1 cellular context compared by ENCODE assay signal in the genomic region with DNA sequence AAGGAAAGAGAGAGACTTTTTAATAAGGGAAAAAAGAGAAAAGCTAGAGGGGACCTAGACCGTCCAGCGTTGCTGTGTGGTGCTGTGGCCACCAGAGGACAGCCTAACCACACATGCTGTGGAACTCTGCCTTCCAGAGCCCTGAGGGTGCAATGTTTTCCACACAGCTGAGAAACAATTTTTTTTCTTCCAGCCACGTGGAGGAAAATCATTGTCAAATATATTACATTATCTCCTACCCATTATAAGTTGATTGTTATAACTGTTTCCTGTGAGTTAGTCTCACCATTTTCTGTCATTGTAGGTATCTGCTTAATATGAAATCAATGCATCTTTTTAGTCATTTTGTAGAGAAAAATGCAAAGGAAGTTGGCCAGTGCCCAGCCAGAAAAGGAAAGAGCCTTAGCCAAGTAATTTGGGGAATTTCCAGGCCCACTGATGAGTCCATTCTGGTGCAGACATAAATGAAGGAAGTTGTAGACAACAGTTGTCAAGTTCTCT.
TF ChIP-seq lines count a peak whose summit lies in the region.

No MANE protein-coding gene starts in this region.

TF ChIP-seq in HepG2, 621 proteins besides CTCF, POLR2A, EP300 and RAD21 (continued from another document and continues in another):
- TF ChIP-seq, protein P1, sequence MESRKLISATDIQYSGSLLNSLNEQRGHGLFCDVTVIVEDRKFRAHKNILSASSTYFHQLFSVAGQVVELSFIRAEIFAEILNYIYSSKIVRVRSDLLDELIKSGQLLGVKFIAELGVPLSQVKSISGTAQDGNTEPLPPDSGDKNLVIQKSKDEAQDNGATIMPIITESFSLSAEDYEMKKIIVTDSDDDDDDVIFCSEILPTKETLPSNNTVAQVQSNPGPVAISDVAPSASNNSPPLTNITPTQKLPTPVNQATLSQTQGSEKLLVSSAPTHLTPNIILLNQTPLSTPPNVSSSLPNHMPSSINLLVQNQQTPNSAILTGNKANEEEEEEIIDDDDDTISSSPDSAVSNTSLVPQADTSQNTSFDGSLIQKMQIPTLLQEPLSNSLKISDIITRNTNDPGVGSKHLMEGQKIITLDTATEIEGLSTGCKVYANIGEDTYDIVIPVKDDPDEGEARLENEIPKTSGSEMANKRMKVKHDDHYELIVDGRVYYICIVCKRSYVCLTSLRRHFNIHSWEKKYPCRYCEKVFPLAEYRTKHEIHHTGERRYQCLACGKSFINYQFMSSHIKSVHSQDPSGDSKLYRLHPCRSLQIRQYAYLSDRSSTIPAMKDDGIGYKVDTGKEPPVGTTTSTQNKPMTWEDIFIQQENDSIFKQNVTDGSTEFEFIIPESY (CRISPR knock-in tag; IDR thresholded peaks at IDR 0.05) = no peak
- TF ChIP-seq RFX5 (IDR thresholded peaks at IDR 0.05; ENCODE audit: low read depth, low read length) (no peak), ZKSCAN8 (CRISPR knock-in tag; IDR thresholded peaks at IDR 0.05; ENCODE audit: borderline replicate concordance) (no peak), NFIB (CRISPR knock-in tag; IDR thresholded peaks at IDR 0.05; ENCODE audit: borderline replicate concordance) (no peak), SMC3 (IDR thresholded peaks at IDR 0.05; ENCODE audit: low read length) (peak; percentile 98), ATF7-NPFF (CRISPR knock-in tag; IDR thresholded peaks at IDR 0.05; ENCODE audit: low read depth) (no peak), PAX8 (CRISPR knock-in tag; IDR thresholded peaks at IDR 0.05; ENCODE audit: borderline replicate concordance) (no peak), ZNF296 (CRISPR knock-in tag; conservative IDR thresholded peaks at IDR 0.05) (no peak), ZNF235 (CRISPR knock-in tag; IDR thresholded peaks at IDR 0.05; ENCODE audit: borderline replicate concordance) (no peak), ZNF614 (CRISPR knock-in tag; IDR thresholded peaks at IDR 0.05; ENCODE audit: borderline replicate concordance) (no peak), CBX2 (IDR thresholded peaks at IDR 0.05; ENCODE audit: low read depth, low read length) (no peak), CBX2 (CRISPR knock-in tag; IDR thresholded peaks at IDR 0.05; ENCODE audit: low read depth) (no peak), ATM (IDR thresholded peaks at IDR 0.05; ENCODE audit: borderline replicate concordance) (no peak), MLLT10 (CRISPR knock-in tag; IDR thresholded peaks at IDR 0.05) (no peak), EED (CRISPR knock-in tag; IDR thresholded peaks at IDR 0.05) (no peak), RFXAP (CRISPR knock-in tag; IDR thresholded peaks at IDR 0.05; ENCODE audit: borderline replicate concordance) (no peak), ZNF510 (CRISPR knock-in tag; IDR thresholded peaks at IDR 0.05; ENCODE audit: low read depth) (no peak), ZNF331 (CRISPR knock-in tag; IDR thresholded peaks at IDR 0.05) (peak; percentile 35; the same call in 1 of the 2 replicates), ZNF549 (CRISPR knock-in tag; IDR thresholded peaks at IDR 0.05) (no peak), SMAD3 (CRISPR knock-in tag; IDR thresholded peaks at IDR 0.05) (0 out of 2 replicates have a peak, but pooled peaks have one; percentile 54), NFIC (IDR thresholded peaks at IDR 0.05; ENCODE audit: low read length) (no peak), ZNF367 (CRISPR knock-in tag; IDR thresholded peaks at IDR 0.05; ENCODE audit: borderline replicate concordance) (no peak), ZBTB7B (CRISPR knock-in tag; IDR thresholded peaks at IDR 0.05) (no peak), ZNF577 (CRISPR knock-in tag; IDR thresholded peaks at IDR 0.05; ENCODE audit: borderline replicate concordance, low read depth) (no peak), CBX1 (IDR thresholded peaks at IDR 0.05; ENCODE audit: low read depth) (no peak), NR2C2 (CRISPR knock-in tag; IDR thresholded peaks at IDR 0.05; ENCODE audit: borderline replicate concordance) (no peak), ZNF180 (CRISPR knock-in tag; IDR thresholded peaks at IDR 0.05; ENCODE audit: borderline replicate concordance, low read depth) (no peak), TCF7 (IDR thresholded peaks at IDR 0.05; ENCODE audit: low read depth) (no peak), DNMT3B (CRISPR knock-in tag; conservative IDR thresholded peaks at IDR 0.05) (no peak), ZNF256 (CRISPR knock-in tag; conservative IDR thresholded peaks at IDR 0.05) (no peak), PITX1 (CRISPR knock-in tag; IDR thresholded peaks at IDR 0.05) (no peak), ZNF160 (CRISPR knock-in tag; IDR thresholded peaks at IDR 0.05) (no peak), ZNF260 (CRISPR knock-in tag; IDR thresholded peaks at IDR 0.05; ENCODE audit: borderline replicate concordance, low read depth) (no peak), ZNF773 (CRISPR knock-in tag; IDR thresholded peaks at IDR 0.05; ENCODE audit: borderline replicate concordance) (no peak), NONO (IDR thresholded peaks at IDR 0.05) (no peak), NONO (CRISPR knock-in tag; conservative IDR thresholded peaks at IDR 0.05) (no peak), NFKB2 (CRISPR knock-in tag; IDR thresholded peaks at IDR 0.05; ENCODE audit: borderline replicate concordance) (no peak), RARA (CRISPR knock-in tag; IDR thresholded peaks at IDR 0.05) (no peak), ATRX (CRISPR knock-in tag; IDR thresholded peaks at IDR 0.05; ENCODE audit: borderline replicate concordance) (no peak)
- TF ChIP-seq, protein P2, sequence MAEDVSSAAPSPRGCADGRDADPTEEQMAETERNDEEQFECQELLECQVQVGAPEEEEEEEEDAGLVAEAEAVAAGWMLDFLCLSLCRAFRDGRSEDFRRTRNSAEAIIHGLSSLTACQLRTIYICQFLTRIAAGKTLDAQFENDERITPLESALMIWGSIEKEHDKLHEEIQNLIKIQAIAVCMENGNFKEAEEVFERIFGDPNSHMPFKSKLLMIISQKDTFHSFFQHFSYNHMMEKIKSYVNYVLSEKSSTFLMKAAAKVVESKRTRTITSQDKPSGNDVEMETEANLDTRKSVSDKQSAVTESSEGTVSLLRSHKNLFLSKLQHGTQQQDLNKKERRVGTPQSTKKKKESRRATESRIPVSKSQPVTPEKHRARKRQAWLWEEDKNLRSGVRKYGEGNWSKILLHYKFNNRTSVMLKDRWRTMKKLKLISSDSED (CRISPR knock-in tag; IDR thresholded peaks at IDR 0.05) = no peak
- TF ChIP-seq, protein P3, sequence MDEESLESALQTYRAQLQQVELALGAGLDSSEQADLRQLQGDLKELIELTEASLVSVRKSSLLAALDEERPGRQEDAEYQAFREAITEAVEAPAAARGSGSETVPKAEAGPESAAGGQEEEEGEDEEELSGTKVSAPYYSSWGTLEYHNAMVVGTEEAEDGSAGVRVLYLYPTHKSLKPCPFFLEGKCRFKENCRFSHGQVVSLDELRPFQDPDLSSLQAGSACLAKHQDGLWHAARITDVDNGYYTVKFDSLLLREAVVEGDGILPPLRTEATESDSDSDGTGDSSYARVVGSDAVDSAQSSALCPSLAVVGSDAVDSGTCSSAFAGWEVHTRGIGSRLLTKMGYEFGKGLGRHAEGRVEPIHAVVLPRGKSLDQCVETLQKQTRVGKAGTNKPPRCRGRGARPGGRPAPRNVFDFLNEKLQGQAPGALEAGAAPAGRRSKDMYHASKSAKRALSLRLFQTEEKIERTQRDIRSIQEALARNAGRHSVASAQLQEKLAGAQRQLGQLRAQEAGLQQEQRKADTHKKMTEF (CRISPR knock-in tag; IDR thresholded peaks at IDR 0.05) = no peak; the same call in 1 of the 2 replicates
- TF ChIP-seq, protein P4, sequence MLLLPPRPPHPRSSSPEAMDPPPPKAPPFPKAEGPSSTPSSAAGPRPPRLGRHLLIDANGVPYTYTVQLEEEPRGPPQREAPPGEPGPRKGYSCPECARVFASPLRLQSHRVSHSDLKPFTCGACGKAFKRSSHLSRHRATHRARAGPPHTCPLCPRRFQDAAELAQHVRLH (CRISPR knock-in tag; IDR thresholded peaks at IDR 0.05; ENCODE audit: borderline replicate concordance, low read depth) = 0 out of 2 replicates have a peak, but pooled peaks have one; percentile 47
- TF ChIP-seq, protein P5, sequence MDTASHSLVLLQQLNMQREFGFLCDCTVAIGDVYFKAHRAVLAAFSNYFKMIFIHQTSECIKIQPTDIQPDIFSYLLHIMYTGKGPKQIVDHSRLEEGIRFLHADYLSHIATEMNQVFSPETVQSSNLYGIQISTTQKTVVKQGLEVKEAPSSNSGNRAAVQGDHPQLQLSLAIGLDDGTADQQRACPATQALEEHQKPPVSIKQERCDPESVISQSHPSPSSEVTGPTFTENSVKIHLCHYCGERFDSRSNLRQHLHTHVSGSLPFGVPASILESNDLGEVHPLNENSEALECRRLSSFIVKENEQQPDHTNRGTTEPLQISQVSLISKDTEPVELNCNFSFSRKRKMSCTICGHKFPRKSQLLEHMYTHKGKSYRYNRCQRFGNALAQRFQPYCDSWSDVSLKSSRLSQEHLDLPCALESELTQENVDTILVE (CRISPR knock-in tag; IDR thresholded peaks at IDR 0.05) = peak; percentile 70; the same call in 1 of the 2 replicates
- TF ChIP-seq, protein P6, sequence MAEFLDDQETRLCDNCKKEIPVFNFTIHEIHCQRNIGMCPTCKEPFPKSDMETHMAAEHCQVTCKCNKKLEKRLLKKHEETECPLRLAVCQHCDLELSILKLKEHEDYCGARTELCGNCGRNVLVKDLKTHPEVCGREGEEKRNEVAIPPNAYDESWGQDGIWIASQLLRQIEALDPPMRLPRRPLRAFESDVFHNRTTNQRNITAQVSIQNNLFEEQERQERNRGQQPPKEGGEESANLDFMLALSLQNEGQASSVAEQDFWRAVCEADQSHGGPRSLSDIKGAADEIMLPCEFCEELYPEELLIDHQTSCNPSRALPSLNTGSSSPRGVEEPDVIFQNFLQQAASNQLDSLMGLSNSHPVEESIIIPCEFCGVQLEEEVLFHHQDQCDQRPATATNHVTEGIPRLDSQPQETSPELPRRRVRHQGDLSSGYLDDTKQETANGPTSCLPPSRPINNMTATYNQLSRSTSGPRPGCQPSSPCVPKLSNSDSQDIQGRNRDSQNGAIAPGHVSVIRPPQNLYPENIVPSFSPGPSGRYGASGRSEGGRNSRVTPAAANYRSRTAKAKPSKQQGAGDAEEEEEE (CRISPR knock-in tag; IDR thresholded peaks at IDR 0.05; ENCODE audit: borderline replicate concordance) = no peak
- TF ChIP-seq, protein P7, sequence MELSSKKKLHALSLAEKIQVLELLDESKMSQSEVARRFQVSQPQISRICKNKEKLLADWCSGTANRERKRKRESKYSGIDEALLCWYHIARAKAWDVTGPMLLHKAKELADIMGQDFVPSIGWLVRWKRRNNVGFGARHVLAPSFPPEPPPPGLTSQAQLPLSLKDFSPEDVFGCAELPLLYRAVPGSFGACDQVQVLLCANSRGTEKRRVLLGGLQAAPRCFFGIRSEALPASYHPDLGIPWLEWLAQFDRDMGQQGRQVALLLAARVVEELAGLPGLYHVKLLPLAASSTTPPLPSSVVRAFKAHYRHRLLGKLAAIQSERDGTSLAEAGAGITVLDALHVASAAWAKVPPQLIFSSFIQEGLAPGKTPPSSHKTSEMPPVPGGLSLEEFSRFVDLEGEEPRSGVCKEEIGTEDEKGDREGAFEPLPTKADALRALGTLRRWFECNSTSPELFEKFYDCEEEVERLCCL (CRISPR knock-in tag; IDR thresholded peaks at IDR 0.05; ENCODE audit: borderline replicate concordance) = no peak
- TF ChIP-seq, protein P8, sequence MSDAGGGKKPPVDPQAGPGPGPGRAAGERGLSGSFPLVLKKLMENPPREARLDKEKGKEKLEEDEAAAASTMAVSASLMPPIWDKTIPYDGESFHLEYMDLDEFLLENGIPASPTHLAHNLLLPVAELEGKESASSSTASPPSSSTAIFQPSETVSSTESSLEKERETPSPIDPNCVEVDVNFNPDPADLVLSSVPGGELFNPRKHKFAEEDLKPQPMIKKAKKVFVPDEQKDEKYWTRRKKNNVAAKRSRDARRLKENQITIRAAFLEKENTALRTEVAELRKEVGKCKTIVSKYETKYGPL (CRISPR knock-in tag; IDR thresholded peaks at IDR 0.05) = no peak
- TF ChIP-seq, protein P9, sequence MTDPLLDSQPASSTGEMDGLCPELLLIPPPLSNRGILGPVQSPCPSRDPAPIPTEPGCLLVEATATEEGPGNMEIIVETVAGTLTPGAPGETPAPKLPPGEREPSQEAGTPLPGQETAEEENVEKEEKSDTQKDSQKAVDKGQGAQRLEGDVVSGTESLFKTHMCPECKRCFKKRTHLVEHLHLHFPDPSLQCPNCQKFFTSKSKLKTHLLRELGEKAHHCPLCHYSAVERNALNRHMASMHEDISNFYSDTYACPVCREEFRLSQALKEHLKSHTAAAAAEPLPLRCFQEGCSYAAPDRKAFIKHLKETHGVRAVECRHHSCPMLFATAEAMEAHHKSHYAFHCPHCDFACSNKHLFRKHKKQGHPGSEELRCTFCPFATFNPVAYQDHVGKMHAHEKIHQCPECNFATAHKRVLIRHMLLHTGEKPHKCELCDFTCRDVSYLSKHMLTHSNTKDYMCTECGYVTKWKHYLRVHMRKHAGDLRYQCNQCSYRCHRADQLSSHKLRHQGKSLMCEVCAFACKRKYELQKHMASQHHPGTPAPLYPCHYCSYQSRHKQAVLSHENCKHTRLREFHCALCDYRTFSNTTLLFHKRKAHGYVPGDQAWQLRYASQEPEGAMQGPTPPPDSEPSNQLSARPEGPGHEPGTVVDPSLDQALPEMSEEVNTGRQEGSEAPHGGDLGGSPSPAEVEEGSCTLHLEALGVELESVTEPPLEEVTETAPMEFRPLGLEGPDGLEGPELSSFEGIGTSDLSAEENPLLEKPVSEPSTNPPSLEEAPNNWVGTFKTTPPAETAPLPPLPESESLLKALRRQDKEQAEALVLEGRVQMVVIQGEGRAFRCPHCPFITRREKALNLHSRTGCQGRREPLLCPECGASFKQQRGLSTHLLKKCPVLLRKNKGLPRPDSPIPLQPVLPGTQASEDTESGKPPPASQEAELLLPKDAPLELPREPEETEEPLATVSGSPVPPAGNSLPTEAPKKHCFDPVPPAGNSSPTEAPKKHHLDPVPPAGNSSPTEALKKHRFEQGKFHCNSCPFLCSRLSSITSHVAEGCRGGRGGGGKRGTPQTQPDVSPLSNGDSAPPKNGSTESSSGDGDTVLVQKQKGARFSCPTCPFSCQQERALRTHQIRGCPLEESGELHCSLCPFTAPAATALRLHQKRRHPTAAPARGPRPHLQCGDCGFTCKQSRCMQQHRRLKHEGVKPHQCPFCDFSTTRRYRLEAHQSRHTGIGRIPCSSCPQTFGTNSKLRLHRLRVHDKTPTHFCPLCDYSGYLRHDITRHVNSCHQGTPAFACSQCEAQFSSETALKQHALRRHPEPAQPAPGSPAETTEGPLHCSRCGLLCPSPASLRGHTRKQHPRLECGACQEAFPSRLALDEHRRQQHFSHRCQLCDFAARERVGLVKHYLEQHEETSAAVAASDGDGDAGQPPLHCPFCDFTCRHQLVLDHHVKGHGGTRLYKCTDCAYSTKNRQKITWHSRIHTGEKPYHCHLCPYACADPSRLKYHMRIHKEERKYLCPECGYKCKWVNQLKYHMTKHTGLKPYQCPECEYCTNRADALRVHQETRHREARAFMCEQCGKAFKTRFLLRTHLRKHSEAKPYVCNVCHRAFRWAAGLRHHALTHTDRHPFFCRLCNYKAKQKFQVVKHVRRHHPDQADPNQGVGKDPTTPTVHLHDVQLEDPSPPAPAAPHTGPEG (CRISPR knock-in tag; IDR thresholded peaks at IDR 0.05) = no peak
- TF ChIP-seq, protein P10, sequence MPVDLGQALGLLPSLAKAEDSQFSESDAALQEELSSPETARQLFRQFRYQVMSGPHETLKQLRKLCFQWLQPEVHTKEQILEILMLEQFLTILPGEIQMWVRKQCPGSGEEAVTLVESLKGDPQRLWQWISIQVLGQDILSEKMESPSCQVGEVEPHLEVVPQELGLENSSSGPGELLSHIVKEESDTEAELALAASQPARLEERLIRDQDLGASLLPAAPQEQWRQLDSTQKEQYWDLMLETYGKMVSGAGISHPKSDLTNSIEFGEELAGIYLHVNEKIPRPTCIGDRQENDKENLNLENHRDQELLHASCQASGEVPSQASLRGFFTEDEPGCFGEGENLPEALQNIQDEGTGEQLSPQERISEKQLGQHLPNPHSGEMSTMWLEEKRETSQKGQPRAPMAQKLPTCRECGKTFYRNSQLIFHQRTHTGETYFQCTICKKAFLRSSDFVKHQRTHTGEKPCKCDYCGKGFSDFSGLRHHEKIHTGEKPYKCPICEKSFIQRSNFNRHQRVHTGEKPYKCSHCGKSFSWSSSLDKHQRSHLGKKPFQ (CRISPR knock-in tag; IDR thresholded peaks at IDR 0.05; ENCODE audit: insufficient replicate concordance) = no peak
